8 cellular contexts compared by ENCODE assay signal in genomic region chr22:37187891-37188761, GRCh38. TPM values are rescaled to one million over a fixed set of nuclear protein-coding genes. Genes with fewer than 3 reads are reported as not detected.
DNase-seq lines count a peak whose midpoint lies in the region; ATAC-seq and TF ChIP-seq lines count a peak whose summit lies in the region.

C1QTNF6 (minus strand) TSS chr22:37188247; CDS start chr22:37188213, 34 bp downstream.

- H3K9me2 ChIP-seq in PC-9 (ENCODE audit: insufficient read depth) = no peaks in the 10 kb centered on the region

- CTCF ChIA-PET in PC-9 (lab: Charles Lee) = interaction anchor here (0.6 kb wide), 1 partner anchor 63 kb away, joined by 7 read pairs; no protein-coding TSS in a partner anchor
- CTCF ChIA-PET in naive thymus-derived CD4-positive, alpha-beta T cell (lab: Charles Lee) = interaction anchor here (0.6 to 1.6 kb wide), 2 partner anchors 10 to 23 kb away, joined by 3 to 6 read pairs; no protein-coding TSS in a partner anchor
- CTCF ChIA-PET in CD4-positive, alpha-beta memory T cell (lab: Charles Lee; ENCODE audit: partially characterized antibody) = interaction anchor here (1.5 kb wide), 1 partner anchor 10 kb away, joined by 6 read pairs; no protein-coding TSS in a partner anchor

- H3K4me2 ChIP-seq in BLaER1 (peak within 1 kb of the TSS; percentile 80), PC-9 (peak within 1 kb of the TSS; percentile 77)

- H3K9me3 Mint-ChIP-seq in naive thymus-derived CD4-positive, alpha-beta T cell = no peaks in the 10 kb centered on the region
- no peaks in the 10 kb centered on the region for H3K9me3 Mint-ChIP-seq in CD4-positive, alpha-beta memory T cell

- DNase-seq in PC-9 (peak; percentile 58 to 85), epithelial cell of proximal tubule (ENCODE audit: low read depth) (no peak), GDM1 (lab: John Stamatoyannopoulos, UW) (no peak)
- no peak for DNase-seq in naive thymus-derived CD4-positive, alpha-beta T cell
- DNase-seq in CD4-positive, alpha-beta memory T cell = no peak

- H3F3A ChIP-seq in PC-9 (ENCODE audit: insufficient read depth, low read depth) = peaks cover 63% of the 10 kb centered on the region

- peak within 1 kb of the TSS; percentile 71 for H2AFZ ChIP-seq in PC-9

- H3K9me3 ChIP-seq in BLaER1 (peaks cover 6% of the 10 kb centered on the region), PC-9 (ENCODE audit: insufficient read depth, low read depth) (no peaks in the 10 kb centered on the region)
- no peaks in the 10 kb centered on the region for H3K9me3 ChIP-seq in naive thymus-derived CD4-positive, alpha-beta T cell (ENCODE audit: control insufficient read depth in 2 of 3, low read length in 3 of 3)
- H3K9me3 ChIP-seq in CD4-positive, alpha-beta memory T cell (ENCODE audit: control insufficient read depth in 1 of 2, low read length in 2 of 2) = no peaks in the 10 kb centered on the region

- H3K79me2 ChIP-seq in PC-9 (ENCODE audit: low read depth) = peaks cover 39% of the 10 kb centered on the region

- peak within 1 kb of the TSS in 5 of 9 donors; percentile 10 to 92 (median 54) for H3K27ac Mint-ChIP-seq in naive thymus-derived CD4-positive, alpha-beta T cell
- peak within 1 kb of the TSS in 2 of 7 donors; percentile 32 to 74 for H3K27ac Mint-ChIP-seq in CD4-positive, alpha-beta memory T cell

- intact Hi-C loops in PC-9 (cut with micrococcal nuclease; ENCODE audit: unreplicated experiment) = loop anchor here (1.0 to 10.0 kb wide), 2 partner anchors 8 to 357 kb away; no protein-coding TSS in a partner anchor
- intact Hi-C loops in naive thymus-derived CD4-positive, alpha-beta T cell (cut with micrococcal nuclease) = no loop called here
- intact Hi-C loops in CD4-positive, alpha-beta memory T cell (cut with micrococcal nuclease) = loop anchor here (2.0 kb wide), 1 partner anchor 25 kb away; no protein-coding TSS in a partner anchor

- H3K27me3 ChIP-seq in BLaER1 (no peaks in the 10 kb centered on the region), PC-9 (ENCODE audit: insufficient read depth, low read depth) (no peaks in the 10 kb centered on the region)
- H3K27me3 ChIP-seq in naive thymus-derived CD4-positive, alpha-beta T cell (ENCODE audit: control insufficient read depth in 2 of 2, insufficient read depth in 2 of 2, low read length in 2 of 2) = no peaks in the 10 kb centered on the region
- H3K27me3 ChIP-seq in CD4-positive, alpha-beta memory T cell (ENCODE audit: insufficient read depth, low read length) = no peaks in the 10 kb centered on the region

- H3K36me3 ChIP-seq in BLaER1 (no peaks in the 10 kb centered on the region), PC-9 (ENCODE audit: low read depth) (no peaks in the 10 kb centered on the region; the same call in 1 of the 2 replicates)
- no peaks in the 10 kb centered on the region for H3K36me3 ChIP-seq in naive thymus-derived CD4-positive, alpha-beta T cell (ENCODE audit: control insufficient read depth in 2 of 3, insufficient read depth in 3 of 3, low read length in 3 of 3)
- H3K36me3 ChIP-seq in CD4-positive, alpha-beta memory T cell (ENCODE audit: insufficient read depth, low read length) = no peaks in the 10 kb centered on the region

- peak within 1 kb of the TSS; percentile 64 for H3K27ac ChIP-seq in BLaER1
- peak within 1 kb of the TSS; percentile 94 for H3K27ac ChIP-seq in PC-9
- no peak within 1 kb of the TSS for H3K27ac ChIP-seq in naive thymus-derived CD4-positive, alpha-beta T cell (ENCODE audit: low read depth, low read length)
- no peak within 1 kb of the TSS for H3K27ac ChIP-seq in CD4-positive, alpha-beta memory T cell (ENCODE audit: low read depth, low read length)

- BruUV-seq in PC-9 (replicated peaks; lab: Mats Ljungman, UMichigan) = no TSS peak

- H4K20me1 ChIP-seq in BLaER1 = no peaks in the 10 kb centered on the region
- H4K20me1 ChIP-seq in PC-9 (ENCODE audit: insufficient read depth) = no peaks in the 10 kb centered on the region

- H3K27me3 Mint-ChIP-seq in naive thymus-derived CD4-positive, alpha-beta T cell = no peaks in the 10 kb centered on the region
- no peaks in the 10 kb centered on the region for H3K27me3 Mint-ChIP-seq in CD4-positive, alpha-beta memory T cell

- H3K9ac ChIP-seq in BLaER1 = peak within 1 kb of the TSS; percentile 51

- H3K4me1 Mint-ChIP-seq in naive thymus-derived CD4-positive, alpha-beta T cell = peaks cover 19 to 59% (median 30%) of the 10 kb centered on the region in 7 donors
- peaks cover 24 to 62% (median 40%) of the 10 kb centered on the region in 4 donors for H3K4me1 Mint-ChIP-seq in CD4-positive, alpha-beta memory T cell

- 0 out of 2 replicates have a peak, but pooled peaks have one; percentile 2 for TF ChIP-seq CTCF in PC-9 (conservative IDR thresholded peaks at IDR 0.05)
- no peak for TF ChIP-seq CTCF in epithelial cell of proximal tubule (conservative IDR thresholded peaks at IDR 0.05; ENCODE audit: low read depth, low read length)

- no peak for ATAC-seq in naive thymus-derived CD4-positive, alpha-beta T cell
- ATAC-seq in HG03342 (IDR thresholded peaks at IDR 0.05; ENCODE audit: unreplicated experiment) = no peak
- no peak for ATAC-seq in HG02798 (IDR thresholded peaks at IDR 0.05; ENCODE audit: poor library complexity, unreplicated experiment)

- H3K36me3 Mint-ChIP-seq in naive thymus-derived CD4-positive, alpha-beta T cell = peaks cover 0 to 13% (median 4%) of the 10 kb centered on the region in 5 donors
- H3K36me3 Mint-ChIP-seq in CD4-positive, alpha-beta memory T cell = no peaks in the 10 kb centered on the region

- H3K4me3 Mint-ChIP-seq in naive thymus-derived CD4-positive, alpha-beta T cell = no peak within 1 kb of the TSS
- H3K4me3 Mint-ChIP-seq in CD4-positive, alpha-beta memory T cell = peak within 1 kb of the TSS in 4 of 8 donors; percentile 14 to 43 (median 29)

- H3K4me1 ChIP-seq in BLaER1 = peaks cover 58% of the 10 kb centered on the region
- H3K4me1 ChIP-seq in PC-9 (replicated peaks; ENCODE audit: insufficient read depth) = peaks cover 70% of the 10 kb centered on the region
- H3K4me1 ChIP-seq in naive thymus-derived CD4-positive, alpha-beta T cell (ENCODE audit: control insufficient read depth in 2 of 2, insufficient read depth in 2 of 2, low read length in 2 of 2) = peaks cover 16 to 65% of the 10 kb centered on the region in 2 donors
- H3K4me1 ChIP-seq in CD4-positive, alpha-beta memory T cell (ENCODE audit: insufficient read depth, low read length) = peaks cover 66% of the 10 kb centered on the region

- POLR2A ChIA-PET in PC-9 (lab: Charles Lee; ENCODE audit: unreplicated experiment) = interaction anchor here (0.5 kb wide), 1 partner anchor 513 kb away, joined by 4 read pairs; no protein-coding TSS in a partner anchor
- POLR2A ChIA-PET in naive thymus-derived CD4-positive, alpha-beta T cell (lab: Charles Lee) = no interaction called here
- POLR2A ChIA-PET in CD4-positive, alpha-beta memory T cell (lab: Charles Lee; ENCODE audit: partially characterized antibody) = interaction anchor here (1.7 to 3.4 kb wide), 7 partner anchors 10 to 66 kb away, joined by 5 to 26 read pairs (median 9); partner anchors contain the start of genes IL2RB and RAC2

- H3K4me3 ChIP-seq in BLaER1 (peak within 1 kb of the TSS; percentile 26; the same call in 1 of the 2 replicates), PC-9 (peak within 1 kb of the TSS; percentile 65), epithelial cell of proximal tubule (ENCODE audit: low read depth, low read length) (peak within 1 kb of the TSS; percentile 55)
- H3K4me3 ChIP-seq in naive thymus-derived CD4-positive, alpha-beta T cell (ENCODE audit: low read length) = no peak within 1 kb of the TSS
- no peak within 1 kb of the TSS for H3K4me3 ChIP-seq in CD4-positive, alpha-beta memory T cell (ENCODE audit: low read length in 2 of 2)

RNA-seq across cellular contexts. Expression of gene C1QTNF6, which starts in this region (rescaled TPM):
- 72.2 and 85.9 TPM in 2 replicates for total RNA-seq in PC-9 (2021)
- total RNA-seq in epithelial cell of proximal tubule = 2.1 and 7.1 TPM in 2 replicates
- total RNA-seq in naive thymus-derived CD4-positive, alpha-beta T cell = 10 to 100 TPM; 12.4 to 27.6 (median 20.2) TPM
- polyA plus RNA-seq in naive thymus-derived CD4-positive, alpha-beta T cell = 1 to 10 TPM; 1.1 to 2.4 TPM
- 10 to 100 TPM; 23.1 to 24.8 TPM for total RNA-seq in CD4-positive, alpha-beta memory T cell
- polyA plus RNA-seq in CD4-positive, alpha-beta memory T cell = under 1 TPM; 0.49 to 0.89 TPM

Comparison
In these comparisons a context has a peak if more than half of its experiments do, and no peak if none do; other contexts are left out.
1. H3K27ac ChIP-seq: peak in BLaER1 (single experiment) and PC-9 (single experiment); none in naive thymus-derived CD4-positive, alpha-beta T cell (single experiment) and CD4-positive, alpha-beta memory T cell (single experiment).
2. H3K4me3 ChIP-seq: peak in BLaER1 (single experiment), PC-9 (single experiment) and epithelial cell of proximal tubule (single experiment); none in naive thymus-derived CD4-positive, alpha-beta T cell (single experiment) and CD4-positive, alpha-beta memory T cell (0 of 2).
3. DNase-seq: peak in PC-9 (2 of 2); none in epithelial cell of proximal tubule (single experiment), naive thymus-derived CD4-positive, alpha-beta T cell (0 of 9), GDM1 (single experiment) and CD4-positive, alpha-beta memory T cell (0 of 5).
4. intact Hi-C loops: an anchor here in PC-9 (1.0 to 10.0 kb wide) and CD4-positive, alpha-beta memory T cell (2.0 kb wide); none called in naive thymus-derived CD4-positive, alpha-beta T cell.